In genomic region chr1:116380499-116381316, GRCh38 we compare ENCODE assay signal across 10 cellular contexts. TPM values are rescaled to one million over a fixed set of nuclear protein-coding genes. Genes with fewer than 3 reads are reported as not detected.
A peak's percentile ranks its signal among the peaks of the same experiment; 100 is the strongest.
DNase-seq lines count a peak whose midpoint lies in the region; ATAC-seq and TF ChIP-seq lines count a peak whose summit lies in the region.
"Had no signal": no experiment of that assay in that cellular context is flagged by ENCODE, and none has a peak within 500 bp of the region (broad histone marks: within the 10 kb centered on the region; RNA-seq: fewer than 3 reads in every experiment).

No MANE protein-coding gene starts in this region.

- H3K4me2 ChIP-seq in hepatocyte = peak overlapping the region; percentile 86

- no peak overlapping the region for H2AFZ ChIP-seq in hepatocyte

- TF ChIP-seq POLR2A in Peyer's patch (IDR thresholded peaks at IDR 0.05) (peak in 1 of 2 donors; percentile 23), transverse colon (IDR thresholded peaks at IDR 0.05) (no peak)

- H3K27me3 ChIP-seq in left ventricle myocardium inferior (ENCODE audit: low read depth) (no peaks in the 10 kb centered on the region), Peyer's patch (no peaks in the 10 kb centered on the region), hepatocyte (no peaks in the 10 kb centered on the region), transverse colon (no peaks in the 10 kb centered on the region)

- H4K20me1 ChIP-seq in hepatocyte (ENCODE audit: insufficient read depth, poor library complexity, severe bottlenecking) = peaks cover 74% of the 10 kb centered on the region

- DNase-seq in left ventricle myocardium inferior = no peak
- DNase-seq in left cardiac atrium = no peak
- peak in 1 of 3 donors; percentile 59 for DNase-seq in Peyer's patch
- DNase-seq in hepatocyte (ENCODE audit: low spot score) = no peak
- no peak for DNase-seq in transverse colon
- no peak for DNase-seq in ecto neural progenitor cell (ENCODE audit: low spot score)
- DNase-seq in SW 1271 (lab: John Stamatoyannopoulos, UW) = no peak
- no peak for DNase-seq in NCI-H146 (lab: John Stamatoyannopoulos, UW)
- DNase-seq: glutamatergic neuron, NCI-H1105 treated with DMSO at 0.1 percent for 48 hours had no signal

- peaks cover 96% of the 10 kb centered on the region for H3K79me2 ChIP-seq in hepatocyte

- no peak for TF ChIP-seq EP300 in transverse colon (IDR thresholded peaks at IDR 0.05; ENCODE audit: low read depth)

- no peak for TF ChIP-seq CTCF in left ventricle myocardium inferior (IDR thresholded peaks at IDR 0.05; ENCODE audit: borderline replicate concordance)
- peak in 1 of 6 experiments; percentile 33 for TF ChIP-seq CTCF in Peyer's patch (IDR thresholded peaks at IDR 0.05)
- no peak for TF ChIP-seq CTCF in hepatocyte (IDR thresholded peaks at IDR 0.05; ENCODE audit: poor library complexity)
- peak in 1 of 5 experiments; percentile 32 for TF ChIP-seq CTCF in transverse colon (IDR thresholded peaks at IDR 0.05)

- no peaks in the 10 kb centered on the region for H3K9me2 ChIP-seq in hepatocyte (replicated peaks; ENCODE audit: insufficient read depth)

- peaks cover 100% of the 10 kb centered on the region for H3K4me1 ChIP-seq in left ventricle myocardium inferior
- H3K4me1 ChIP-seq in Peyer's patch = peaks cover 0 to 73% (median 18%) of the 10 kb centered on the region in 4 donors
- H3K4me1 ChIP-seq in hepatocyte (ENCODE audit: insufficient read depth) = peaks cover 61% of the 10 kb centered on the region
- peaks cover 31 to 79% (median 59%) of the 10 kb centered on the region in 4 donors for H3K4me1 ChIP-seq in transverse colon

- in situ Hi-C loops in transverse colon (cut with MboI; ENCODE audit: low pct_ligation_motif_present in 1 of 4, low pct_unique_long_range_greater_than_20kb in 1 of 4, low sequenced_read_pairs in 3 of 4) = loop anchor here in 1 of 4 donors (10.0 kb wide), 1 partner anchor 114 kb away; no protein-coding TSS in a partner anchor

- ATAC-seq in left cardiac atrium = no peak

- peak overlapping the region; percentile 1 for H3K4me3 ChIP-seq in left ventricle myocardium inferior
- peak overlapping the region in 2 of 4 donors; percentile 20 to 92 for H3K4me3 ChIP-seq in Peyer's patch
- no peak overlapping the region for H3K4me3 ChIP-seq in hepatocyte
- H3K4me3 ChIP-seq in transverse colon = no peak overlapping the region

- intact Hi-C loops in left ventricle myocardium inferior (cut with micrococcal nuclease) = no loop called here
- intact Hi-C loops in left cardiac atrium (cut with DNase I) = no loop called here
- intact Hi-C loops in transverse colon (cut with DNase I; ENCODE audit: low total_unique reads) = no loop called here

- H3K9me3 ChIP-seq in left ventricle myocardium inferior (replicated peaks) = no peaks in the 10 kb centered on the region
- no peaks in the 10 kb centered on the region for H3K9me3 ChIP-seq in Peyer's patch
- H3K9me3 ChIP-seq in hepatocyte (ENCODE audit: low read depth) = no peaks in the 10 kb centered on the region
- no peaks in the 10 kb centered on the region for H3K9me3 ChIP-seq in transverse colon

- H3K36me3 ChIP-seq in left ventricle myocardium inferior = peaks cover 16% of the 10 kb centered on the region
- H3K36me3 ChIP-seq in Peyer's patch = peaks cover 0 to 31% (median 0%) of the 10 kb centered on the region in 3 donors
- H3K36me3 ChIP-seq in hepatocyte (replicated peaks; ENCODE audit: insufficient read depth, low read depth) = no peaks in the 10 kb centered on the region
- H3K36me3 ChIP-seq in transverse colon = peaks cover 0 to 19% (median 6%) of the 10 kb centered on the region in 4 donors

- peak overlapping the region; percentile 98 for H3K27ac ChIP-seq in left ventricle myocardium inferior (replicated peaks)
- H3K27ac ChIP-seq in Peyer's patch = peak overlapping the region in 3 of 4 donors; percentile 20 to 99 (median 99)
- H3K27ac ChIP-seq in hepatocyte = peak overlapping the region; percentile 11
- H3K27ac ChIP-seq in transverse colon = peak overlapping the region in 3 of 4 donors; percentile 15 to 99 (median 23)

- 77% methylated on average over 8 of the region's 8 CpGs for WGBS in hepatocyte (ENCODE audit: low lambda C conversion rate, missing lambda C conversion rate)
- 59 to 61% methylated on average over 8 of the region's 8 CpGs for WGBS in transverse colon (ENCODE audit: low coverage in 1 of 2), 2 donors

RNA-seq across cellular contexts. Expression of gene ATP1A1, which starts 7.7 kb away (rescaled TPM):
- total RNA-seq in left ventricle myocardium inferior (230 TPM), left cardiac atrium (100 to 1,000 TPM; 183 to 281 TPM), Peyer's patch (1,000 to 10,000 TPM in 3 of 4 donors, 100 to 1,000 TPM in 1; 229 to 4,700 (median 2,986) TPM), hepatocyte (559 and 564 TPM in 2 replicates), transverse colon (1,000 to 10,000 TPM in 3 of 4 donors, 100 to 1,000 TPM in 1; 324 to 3,097 (median 1,990) TPM)
- 412 and 415 TPM in 2 replicates for polyA plus RNA-seq in hepatocyte

Comparison
In these comparisons a context has a peak if more than half of its experiments do, and no peak if none do; other contexts are left out.
1. H3K27ac ChIP-seq: peak in every context shown above with its lines; median percentile 99 in Peyer's patch; 98 in left ventricle myocardium inferior; 23 in transverse colon; 11 in hepatocyte.